8 cellular contexts compared by ENCODE assay signal in the genomic region with DNA sequence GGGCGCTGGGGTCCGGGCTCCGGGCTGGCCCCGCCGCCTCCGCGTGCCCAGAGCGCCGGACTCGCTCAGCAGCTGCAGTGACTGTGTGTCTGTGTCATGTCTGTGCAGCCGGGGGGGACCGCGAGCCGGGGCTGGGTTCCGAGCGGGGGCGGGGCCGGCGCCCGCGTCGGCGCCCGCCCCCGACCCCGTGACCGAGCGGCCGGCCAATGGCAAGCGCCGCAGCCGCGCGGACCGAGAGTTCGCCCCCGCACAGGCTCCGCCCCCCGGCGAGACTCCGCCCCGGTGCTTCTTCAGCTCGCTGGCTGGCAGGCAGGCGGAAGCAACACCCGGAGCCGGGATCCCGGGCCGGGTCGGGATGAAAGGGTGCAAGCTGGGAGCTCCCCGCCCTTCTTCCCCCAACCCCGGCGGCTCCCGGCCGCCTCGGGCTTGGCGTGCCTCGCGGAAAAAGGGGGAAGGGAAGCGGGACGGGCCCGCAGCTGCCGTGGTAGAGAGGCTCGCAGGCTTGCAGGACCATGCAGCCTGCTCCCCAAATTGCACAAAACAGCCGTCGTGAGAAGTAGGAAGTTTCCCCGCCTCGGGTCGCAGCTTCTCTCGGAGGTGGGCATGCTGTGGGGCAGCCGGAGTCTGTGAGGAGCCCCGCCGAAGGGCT. TPM values are rescaled to one million over a fixed set of nuclear protein-coding genes. Genes with fewer than 3 reads are reported as not detected.
DNase-seq lines count a peak whose midpoint lies in the region; ATAC-seq and TF ChIP-seq lines count a peak whose summit lies in the region.

No MANE protein-coding gene starts in this region.

- no CpG with 5 or more reads among the region's 72 CpGs for WGBS in right lobe of liver (ENCODE audit: insufficient coverage, low coverage, low lambda C conversion rate, missing lambda C conversion rate)

- peak; percentile 96 for TF ChIP-seq POLR2A in right lobe of liver (IDR thresholded peaks at IDR 0.05)

- peak; percentile 91 for DNase-seq in AG04450 (ENCODE audit: low read depth, low spot score)
- DNase-seq in NCI-H460 (ENCODE audit: extremely low read depth, low read depth): peak; percentile 82
- peak; percentile 84 for DNase-seq in activated CD4-positive, alpha-beta memory T cell treated with anti-CD3 and anti-CD28 coated beads, Interleukin-2, amount 10 ng/mL, durations not matched to agents 7 days and 5 days
- peak; percentile 95 to 100 (median 99) for DNase-seq in dorsolateral prefrontal cortex
- peak; percentile 99 for DNase-seq in right lobe of liver
- peak; percentile 87 to 89 for DNase-seq in stimulated activated CD4-positive, alpha-beta T cell treated with anti-CD3 and anti-CD28 coated beads, Interleukin-2, amount 100 ng/mL, for 48 hours

- no peak overlapping the region for H3K4me3 Mint-ChIP-seq in activated CD4-positive, alpha-beta memory T cell treated with anti-CD3 and anti-CD28 coated beads, Interleukin-2, amount 10 ng/mL, durations not matched to agents 7 days and 5 days

- H3K9me3 ChIP-seq in AG04450 (ENCODE audit: control insufficient read depth, insufficient read depth, low read length) (no peaks in the 10 kb centered on the region; the same call in 1 of the 2 replicates), right lobe of liver (no peaks in the 10 kb centered on the region)

- H3K4me1 Mint-ChIP-seq in activated CD4-positive, alpha-beta memory T cell treated with anti-CD3 and anti-CD28 coated beads, Interleukin-2, amount 10 ng/mL, durations not matched to agents 7 days and 5 days: peaks cover 13% of the 10 kb centered on the region

- ATAC-seq in GM19025 (IDR thresholded peaks at IDR 0.05; ENCODE audit: low read depth, unreplicated experiment) (peak; percentile 75), HG03196 (IDR thresholded peaks at IDR 0.05; ENCODE audit: unreplicated experiment) (peak; percentile 54), right lobe of liver (peak; percentile 83 to 91 (median 89))

- intact Hi-C loops in dorsolateral prefrontal cortex (cut with DNase I): loop anchor here (5.0 to 10.0 kb wide), 8 partner anchors 51 to 1234 kb away; no protein-coding TSS in a partner anchor
- intact Hi-C loops in right lobe of liver (cut with DNase I): loop anchor here in 1 of 2 donors (10.0 kb wide), 1 partner anchor 104 kb away; no protein-coding TSS in a partner anchor

- peak overlapping the region; percentile 61 for H3K27ac ChIP-seq in AG04450 (ENCODE audit: low read depth, low read length)
- peak overlapping the region in 58 of 59 donors; percentile 38 to 92 (median 80) for H3K27ac ChIP-seq in dorsolateral prefrontal cortex
- peak overlapping the region in 2 of 3 donors; percentile 67 to 73 for H3K27ac ChIP-seq in right lobe of liver

- H3K27me3 Mint-ChIP-seq in activated CD4-positive, alpha-beta memory T cell treated with anti-CD3 and anti-CD28 coated beads, Interleukin-2, amount 10 ng/mL, durations not matched to agents 7 days and 5 days: peaks cover 46% of the 10 kb centered on the region

- H3K36me3 ChIP-seq in right lobe of liver: no peaks in the 10 kb centered on the region

- no peak overlapping the region for H3K27ac Mint-ChIP-seq in activated CD4-positive, alpha-beta memory T cell treated with anti-CD3 and anti-CD28 coated beads, Interleukin-2, amount 10 ng/mL, durations not matched to agents 7 days and 5 days

- H3K4me3 ChIP-seq in AG04450 (ENCODE audit: low read depth, low read length) (peak overlapping the region; percentile 83), dorsolateral prefrontal cortex (peak overlapping the region; percentile 34 to 97 (median 74)), right lobe of liver (peak overlapping the region; percentile 45 to 78 (median 65))

- CTCF ChIA-PET in AG04450 (lab: Charles Lee): interaction anchor here (1.9 to 2.2 kb wide), 2 partner anchors 402 to 1229 kb away, joined by 5 to 9 read pairs; no protein-coding TSS in a partner anchor
- CTCF ChIA-PET in activated CD4-positive, alpha-beta memory T cell treated with anti-CD3 and anti-CD28 coated beads, Interleukin-2, amount 10 ng/mL, durations not matched to agents 7 days and 5 days (lab: Charles Lee): no interaction called here

- H3K27me3 ChIP-seq in AG04450 (ENCODE audit: control insufficient read depth, insufficient read depth, low read length): peaks cover under 1% of the 10 kb centered on the region
- H3K27me3 ChIP-seq in dorsolateral prefrontal cortex: no peaks in the 10 kb centered on the region
- no peaks in the 10 kb centered on the region for H3K27me3 ChIP-seq in right lobe of liver

- peaks cover 2% of the 10 kb centered on the region for H3K36me3 Mint-ChIP-seq in activated CD4-positive, alpha-beta memory T cell treated with anti-CD3 and anti-CD28 coated beads, Interleukin-2, amount 10 ng/mL, durations not matched to agents 7 days and 5 days (ENCODE audit: low read depth)

- H3K4me1 ChIP-seq in right lobe of liver: peaks cover 0 to 13% (median 3%) of the 10 kb centered on the region in 4 donors

- POLR2A ChIA-PET in AG04450 (lab: Yijun Ruan, JAX): interaction anchor here (0.5 to 1.8 kb wide), 11 partner anchors 16 to 590 kb away, joined by 3 to 7 read pairs (median 4); no protein-coding TSS in a partner anchor
- POLR2A ChIA-PET in activated CD4-positive, alpha-beta memory T cell treated with anti-CD3 and anti-CD28 coated beads, Interleukin-2, amount 10 ng/mL, durations not matched to agents 7 days and 5 days (lab: Charles Lee): no interaction called here

- TF ChIP-seq CTCF in AG04450 (IDR thresholded peaks at IDR 0.05; ENCODE audit: low read depth, low read length): no peak
- peak in 22 of 56 donors; percentile 4 to 44 (median 22) for TF ChIP-seq CTCF in dorsolateral prefrontal cortex (IDR thresholded peaks at IDR 0.05 in 54 of 56, conservative IDR thresholded peaks at IDR 0.05 in 2 of 56; ENCODE audit: low read depth in 1 of 56, partially characterized antibody in 56 of 56)
- TF ChIP-seq CTCF in right lobe of liver (IDR thresholded peaks at IDR 0.05): no peak

- H3K9me3 Mint-ChIP-seq in activated CD4-positive, alpha-beta memory T cell treated with anti-CD3 and anti-CD28 coated beads, Interleukin-2, amount 10 ng/mL, durations not matched to agents 7 days and 5 days: no peaks in the 10 kb centered on the region

RNA-seq across cellular contexts. Expression of a gene that starts 0.8 kb away (rescaled TPM):
- polyA plus RNA-seq in AG04450 (2011; rRNA removed): 8.4 and 9.9 TPM in 2 replicates
- polyA minus RNA-seq in AG04450 (2011; rRNA and poly(A)+ RNA removed): 22.7 and 27.9 TPM in 2 replicates
- total RNA-seq in NCI-H460 (2014; rRNA removed; shearing (Covaris generic)): 1.6 and 2.9 TPM in 2 replicates
- 0.86 and 1.4 TPM in 2 replicates for polyA plus RNA-seq in NCI-H460 (2014; cell fraction: nucleus; rRNA removed)
- total RNA-seq in activated CD4-positive, alpha-beta memory T cell treated with anti-CD3 and anti-CD28 coated beads, Interleukin-2, amount 10 ng/mL, durations not matched to agents 7 days and 5 days: under 1 TPM; 0.18 to 0.38 TPM
- total RNA-seq in dorsolateral prefrontal cortex (100 to 1,000 TPM in 82 of 120 experiments, 10 to 100 TPM in 38; 55.9 to 143 (median 106) TPM), right lobe of liver (10 to 100 TPM; 12.2 to 28.3 (median 15.2) TPM)

Comparison
In these comparisons a context has a peak if more than half of its experiments do, and no peak if none do; other contexts are left out.
1. Peak in every context shown above with its lines: DNase-seq, ATAC-seq, H3K4me3 ChIP-seq and H3K27ac ChIP-seq.